7 cellular contexts compared by ENCODE assay signal in genomic region chr6:138992970-138993369, GRCh38. TPM values are rescaled to one million over a fixed set of nuclear protein-coding genes. Genes with fewer than 3 reads are reported as not detected.
DNase-seq lines count a peak whose midpoint lies in the region; ATAC-seq and TF ChIP-seq lines count a peak whose summit lies in the region.
"Not testable (repeated sequence)": the region's sequence is repeated elsewhere in the genome, so short reads cannot be mapped to it uniquely, and the experiment has no call there.

No MANE protein-coding gene starts in this region.

- not testable (repeated sequence) for H3K9me2 ChIP-seq in PC-3 (replicated peaks; ENCODE audit: low read length)

- CTCF ChIA-PET in PC-3 (lab: Charles Lee) = not testable (repeated sequence)

- not testable (repeated sequence) for TF ChIP-seq CTCF in PC-3 (conservative IDR thresholded peaks at IDR 0.05; ENCODE audit: low read depth, low read length)

- H3K9ac ChIP-seq in HUES48 (ENCODE audit: low read depth, low read length) = not testable (repeated sequence)
- H3K9ac ChIP-seq in PC-3 (ENCODE audit: low read length) (peak overlapping the region; percentile 29; the same call in 1 of the 2 replicates), iPS-20b (ENCODE audit: low read depth, low read length) (0 out of 2 replicates have a peak overlapping the region, but pooled peaks have one; percentile 11)

- peak; percentile 69 for DNase-seq in CD1c-positive myeloid dendritic cell (ENCODE audit: extremely low spot score)
- peak; percentile 70 for DNase-seq in MV-4-11 (lab: John Stamatoyannopoulos, UW)
- DNase-seq in PC-3 = not testable (repeated sequence)
- peak; percentile 68 for DNase-seq in SKM-1 treated with dmso at 0.1 percent for 144 hours (lab: John Stamatoyannopoulos, UW; ENCODE audit: unreplicated experiment)

- peak overlapping the region; percentile 23 for H3K27ac ChIP-seq in HUES48 (ENCODE audit: low read depth, low read length)
- peak overlapping the region; percentile 57 for H3K27ac ChIP-seq in PC-3 (ENCODE audit: low read length)
- not testable (repeated sequence) for H3K27ac ChIP-seq in iPS-20b (ENCODE audit: low read length)

- H3K36me3 ChIP-seq in HUES48 (ENCODE audit: control insufficient read depth, insufficient read depth, low read length); PC-3 (ENCODE audit: low read depth, low read length); iPS-20b (ENCODE audit: insufficient read depth, low read depth, low read length): not testable (repeated sequence)

- not testable (repeated sequence) for H3K9me3 ChIP-seq in HUES48 (ENCODE audit: control insufficient read depth, insufficient read depth, low read length); PC-3 (ENCODE audit: low read length); iPS-20b (ENCODE audit: insufficient read depth, low read depth, low read length)

- POLR2A ChIA-PET in PC-3 (lab: Charles Lee; ENCODE audit: unreplicated experiment) = not testable (repeated sequence)

- not testable (repeated sequence) for H3K4me3 ChIP-seq in HUES48 (ENCODE audit: low read depth, low read length); PC-3 (ENCODE audit: low read length); iPS-20b (ENCODE audit: low read length)

- not testable (repeated sequence) for ATAC-seq in PC-3

- BruUV-seq in PC-3 (replicated peaks; lab: Mats Ljungman, UMichigan) = not testable (repeated sequence)

- not testable (repeated sequence) for H3F3A ChIP-seq in PC-3 (ENCODE audit: low read length, unreplicated experiment)

- H3K27ac Mint-ChIP-seq in dendritic cell treated with granulocyte-macrophage colony-stimulating factor and Interleukin-4, amounts not matched to agents 40 ng/mL and 50 ng/mL, for 4 days = peak overlapping the region; percentile 15

- H3K4me2 ChIP-seq in PC-3 (ENCODE audit: low read length) = peak overlapping the region; percentile 26; the same call in 1 of the 2 replicates

- H3K9me3 Mint-ChIP-seq in dendritic cell treated with granulocyte-macrophage colony-stimulating factor and Interleukin-4, amounts not matched to agents 40 ng/mL and 50 ng/mL, for 4 days = peaks cover 33% of the 10 kb centered on the region

- H3K36me3 Mint-ChIP-seq in dendritic cell treated with granulocyte-macrophage colony-stimulating factor and Interleukin-4, amounts not matched to agents 40 ng/mL and 50 ng/mL, for 4 days (ENCODE audit: low read depth) = peaks cover 14% of the 10 kb centered on the region

- H3K4me1 ChIP-seq in HUES48 (ENCODE audit: control insufficient read depth, insufficient read depth, low read length) (peaks cover 16% of the 10 kb centered on the region), PC-3 (ENCODE audit: insufficient read depth, low read length) (peaks cover 19% of the 10 kb centered on the region), iPS-20b (ENCODE audit: insufficient read depth, low read length) (peaks cover 18% of the 10 kb centered on the region)

- not testable (repeated sequence) for H3K79me2 ChIP-seq in PC-3 (ENCODE audit: low read length)

- H3K27me3 Mint-ChIP-seq in dendritic cell treated with granulocyte-macrophage colony-stimulating factor and Interleukin-4, amounts not matched to agents 40 ng/mL and 50 ng/mL, for 4 days = not testable (repeated sequence)

- H3K4me3 Mint-ChIP-seq in dendritic cell treated with granulocyte-macrophage colony-stimulating factor and Interleukin-4, amounts not matched to agents 40 ng/mL and 50 ng/mL, for 4 days = not testable (repeated sequence)

- intact Hi-C loops in PC-3 (cut with micrococcal nuclease); dendritic cell treated with granulocyte-macrophage colony-stimulating factor and Interleukin-4, amounts not matched to agents 40 ng/mL and 50 ng/mL, for 4 days (cut with micrococcal nuclease): not testable (repeated sequence)

- H2AFZ ChIP-seq in PC-3 (ENCODE audit: low read length) = not testable (repeated sequence)

- H3K27me3 ChIP-seq in HUES48 (ENCODE audit: control insufficient read depth, insufficient read depth, low read length); PC-3 (ENCODE audit: low read length); iPS-20b (ENCODE audit: insufficient read depth, low read length): not testable (repeated sequence)

- peaks cover 23% of the 10 kb centered on the region for H3K4me1 Mint-ChIP-seq in dendritic cell treated with granulocyte-macrophage colony-stimulating factor and Interleukin-4, amounts not matched to agents 40 ng/mL and 50 ng/mL, for 4 days (ENCODE audit: low read depth)

- not testable (repeated sequence) for H4K20me1 ChIP-seq in PC-3 (ENCODE audit: low read length)

RNA-seq across cellular contexts. Expression of gene REPS1, which starts 4.9 kb away (rescaled TPM):
- 27.4 and 37.4 TPM in 2 replicates for total RNA-seq in PC-3 (2014; rRNA removed)

RNA-seq across cellular contexts. Expression of gene ABRACL, which starts 35.6 kb away (rescaled TPM):
- 35.8 and 37.6 TPM in 2 replicates for total RNA-seq in PC-3 (2014; rRNA removed)
